ENCODE assay signal across 16 cellular contexts in genomic region chr6:132192646-132193045, GRCh38.
"Had no signal": no experiment of that assay in that cellular context is flagged by ENCODE, and none has a peak within 500 bp of the region (broad histone marks: within the 10 kb centered on the region; RNA-seq: fewer than 3 reads in every experiment).

No MANE protein-coding gene starts in this region.

- H3K9me3 ChIP-seq: testis, upper lobe of right lung had no signal

- H3K4me1 ChIP-seq: testis, upper lobe of right lung had no signal

- ATAC-seq: natural killer cell treated with Interleukin-12 subunit alpha and Interleukin-12 subunit beta and Interleukin-15 and Interleukin-18, amount 100 ng/mL, for 72 hours; upper lobe of right lung had no signal

- H3K27me3 ChIP-seq: right atrium auricular region, testis, upper lobe of right lung had no signal

- H3K4me3 ChIP-seq: coronary artery, right atrium auricular region, smooth muscle cell, testis, upper lobe of right lung had no signal

- DNase-seq: activated CD4-positive, alpha-beta memory T cell treated with anti-CD3 and anti-CD28 coated beads for 36 hours; activated effector memory CD4-positive, alpha-beta T cell treated with Interleukin-2 at 50 U/mL for 16 hours; activated T-cell treated with anti-CD3 and anti-CD28 coated beads, Interleukin-2, amount 50 U/mL, for 24 hours; central memory CD4-positive, alpha-beta T cell; foreskin melanocyte; head of caudate nucleus; kidney glomerular epithelial cell; posterior cingulate gyrus; T1000; testis; upper lobe of right lung; WERI-Rb-1 had no signal

- H3K36me3 ChIP-seq: right atrium auricular region, upper lobe of right lung, WERI-Rb-1 had no signal

- H3K27ac ChIP-seq: coronary artery, right atrium auricular region, testis, upper lobe of right lung, WERI-Rb-1 had no signal

- H3K4me2 ChIP-seq: smooth muscle cell had no signal
